In genomic region chr14:92686763-92687427, GRCh38 we compare ENCODE assay signal across 8 cellular contexts.
DNase-seq lines count a peak whose midpoint lies in the region; ATAC-seq and TF ChIP-seq lines count a peak whose summit lies in the region.

No MANE protein-coding gene starts in this region.

- no peak overlapping the region for H3K4me3 ChIP-seq in HEK293 (ENCODE audit: low read depth, low read length)

- DNase-seq in DMS 273 (lab: John Stamatoyannopoulos, UW; ENCODE audit: unreplicated experiment) (peak; percentile 92), NCI-H2227 (lab: John Stamatoyannopoulos, UW; ENCODE audit: unreplicated experiment) (peak; percentile 89), medulla oblongata (ENCODE audit: extremely low spot score) (peak; percentile 70)
- DNase-seq in activated CD4-positive, alpha-beta T cell treated with anti-CD3 and anti-CD28 coated beads, Interleukin-2, amount 50 U/mL, for 4 hours, result peak; percentile 39 to 41
- peak; percentile 35 for DNase-seq in effector CD8-positive, alpha-beta T cell (lab: John Stamatoyannopoulos, UW)
- peak; percentile 55 for DNase-seq in stimulated activated CD8-positive, alpha-beta memory T cell treated with anti-CD3 and anti-CD28 coated beads, Interleukin-12 subunit alpha, Interleukin-12 subunit beta, amount 100 ng/mL, for 4 hours (ENCODE audit: low read depth)

- TF ChIP-seq CTCF in HEK293 (tag by site-specific recombination; IDR thresholded peaks at IDR 0.05), result peak; percentile 93

- no peaks in the 10 kb centered on the region for H3K4me1 ChIP-seq in HEK293 (ENCODE audit: control insufficient read depth, insufficient read depth, low read length)

- ATAC-seq in GM21381 (IDR thresholded peaks at IDR 0.05; ENCODE audit: unreplicated experiment), result no peak

- POLR2A ChIA-PET in HEK293 (lab: Yijun Ruan, JAX), result interaction anchor here (0.8 to 1.6 kb wide), 3 partner anchors 62 to 626 kb away, joined by 4 to 9 read pairs (median 4); partner anchors contain the start of genes CPSF2, LGMN and NDUFB1

- H3K36me3 ChIP-seq in HEK293 (ENCODE audit: control insufficient read depth in 2 of 2, insufficient read depth in 1 of 2, low read length in 2 of 2), result no peaks in the 10 kb centered on the region

- CTCF ChIA-PET in HEK293 (lab: Yijun Ruan, JAX), result interaction anchor here (0.6 to 3.2 kb wide), 30 partner anchors 10 to 1024 kb away, joined by 3 to 19 read pairs (median 4); no protein-coding TSS in a partner anchor

- H3K9me3 ChIP-seq in HEK293 (ENCODE audit: control insufficient read depth, insufficient read depth, low read depth, low read length), result no peaks in the 10 kb centered on the region

- H3K27ac ChIP-seq in HEK293 (ENCODE audit: extremely low read depth, low read depth, low read length), result no peak overlapping the region; the same call in 1 of the 2 replicates

TF ChIP-seq in HEK293, 187 proteins besides CTCF, POLR2A, EP300 and RAD21:
- TF ChIP-seq ZNF654 (tag by site-specific recombination; IDR thresholded peaks at IDR 0.05; ENCODE audit: low read depth), result peak; percentile 49
- TF ChIP-seq ZSCAN30 (tag by site-specific recombination; IDR thresholded peaks at IDR 0.05), result peak; percentile 86
- TF ChIP-seq GLI4 (tag by site-specific recombination; IDR thresholded peaks at IDR 0.05), result no peak
- TF ChIP-seq GLIS1 (tag by site-specific recombination; IDR thresholded peaks at IDR 0.05), result peak; percentile 45; the same call in 1 of the 2 replicates
- TF ChIP-seq SP2 (tag by site-specific recombination; IDR thresholded peaks at IDR 0.05), result peak; percentile 46
- TF ChIP-seq SP7 (tag by site-specific recombination; IDR thresholded peaks at IDR 0.05), result peak; percentile 32; the same call in 1 of the 2 replicates
- TF ChIP-seq PRDM1 (tag by site-specific recombination; IDR thresholded peaks at IDR 0.05), result no peak
- TF ChIP-seq ZNF132 (tag by site-specific recombination; IDR thresholded peaks at IDR 0.05; ENCODE audit: borderline replicate concordance), result no peak
- 0 out of 2 replicates have a peak, but pooled peaks have one; percentile 30 for TF ChIP-seq SP3 (tag by site-specific recombination; IDR thresholded peaks at IDR 0.05)
- peak; percentile 95 for TF ChIP-seq KLF1 (tag by site-specific recombination; IDR thresholded peaks at IDR 0.05)
- peak; percentile 75 for TF ChIP-seq ZNF600 (tag by site-specific recombination; IDR thresholded peaks at IDR 0.05)
- TF ChIP-seq SCRT2 (tag by site-specific recombination; IDR thresholded peaks at IDR 0.05), result peak; percentile 99
- peak; percentile 93 for TF ChIP-seq ZNF2 (tag by site-specific recombination; IDR thresholded peaks at IDR 0.05)
- TF ChIP-seq, protein P1, sequence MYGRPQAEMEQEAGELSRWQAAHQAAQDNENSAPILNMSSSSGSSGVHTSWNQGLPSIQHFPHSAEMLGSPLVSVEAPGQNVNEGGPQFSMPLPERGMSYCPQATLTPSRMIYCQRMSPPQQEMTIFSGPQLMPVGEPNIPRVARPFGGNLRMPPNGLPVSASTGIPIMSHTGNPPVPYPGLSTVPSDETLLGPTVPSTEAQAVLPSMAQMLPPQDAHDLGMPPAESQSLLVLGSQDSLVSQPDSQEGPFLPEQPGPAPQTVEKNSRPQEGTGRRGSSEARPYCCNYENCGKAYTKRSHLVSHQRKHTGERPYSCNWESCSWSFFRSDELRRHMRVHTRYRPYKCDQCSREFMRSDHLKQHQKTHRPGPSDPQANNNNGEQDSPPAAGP (tag by site-specific recombination; IDR thresholded peaks at IDR 0.05), result 0 out of 2 replicates have a peak, but pooled peaks have one; percentile 28
- TF ChIP-seq ZBTB17 (tag by site-specific recombination; IDR thresholded peaks at IDR 0.05), result peak; percentile 57
- TF ChIP-seq GLIS2 (tag by site-specific recombination; IDR thresholded peaks at IDR 0.05), result peak; percentile 57; the same call in 1 of the 2 replicates
- TF ChIP-seq ZNF660 (tag by site-specific recombination; IDR thresholded peaks at IDR 0.05), result peak; percentile 71; the same call in 1 of the 2 replicates
- peak; percentile 54; the same call in 1 of the 2 replicates for TF ChIP-seq ZNF610 (tag by site-specific recombination; IDR thresholded peaks at IDR 0.05; ENCODE audit: borderline replicate concordance)
- TF ChIP-seq ZNF223 (tag by site-specific recombination; IDR thresholded peaks at IDR 0.05), result no peak
- peak; percentile 53 for TF ChIP-seq ZNF341 (tag by site-specific recombination; IDR thresholded peaks at IDR 0.05; ENCODE audit: low read depth)
- 0 out of 2 replicates have a peak, but pooled peaks have one; percentile 18 for TF ChIP-seq ZNF335 (tag by site-specific recombination; conservative IDR thresholded peaks at IDR 0.05)
- TF ChIP-seq, protein P2, sequence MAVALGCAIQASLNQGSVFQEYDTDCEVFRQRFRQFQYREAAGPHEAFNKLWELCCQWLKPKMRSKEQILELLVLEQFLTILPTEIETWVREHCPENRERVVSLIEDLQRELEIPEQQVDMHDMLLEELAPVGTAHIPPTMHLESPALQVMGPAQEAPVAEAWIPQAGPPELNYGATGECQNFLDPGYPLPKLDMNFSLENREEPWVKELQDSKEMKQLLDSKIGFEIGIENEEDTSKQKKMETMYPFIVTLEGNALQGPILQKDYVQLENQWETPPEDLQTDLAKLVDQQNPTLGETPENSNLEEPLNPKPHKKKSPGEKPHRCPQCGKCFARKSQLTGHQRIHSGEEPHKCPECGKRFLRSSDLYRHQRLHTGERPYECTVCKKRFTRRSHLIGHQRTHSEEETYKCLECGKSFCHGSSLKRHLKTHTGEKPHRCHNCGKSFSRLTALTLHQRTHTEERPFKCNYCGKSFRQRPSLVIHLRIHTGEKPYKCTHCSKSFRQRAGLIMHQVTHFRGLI (tag by site-specific recombination; IDR thresholded peaks at IDR 0.05), result peak; percentile 65; the same call in 1 of the 2 replicates
- peak; percentile 98 for TF ChIP-seq ZBTB8A (tag by site-specific recombination; IDR thresholded peaks at IDR 0.05)
- peak; percentile 89 for TF ChIP-seq SCRT1 (tag by site-specific recombination; IDR thresholded peaks at IDR 0.05; ENCODE audit: borderline replicate concordance)
- TF ChIP-seq, protein P3, sequence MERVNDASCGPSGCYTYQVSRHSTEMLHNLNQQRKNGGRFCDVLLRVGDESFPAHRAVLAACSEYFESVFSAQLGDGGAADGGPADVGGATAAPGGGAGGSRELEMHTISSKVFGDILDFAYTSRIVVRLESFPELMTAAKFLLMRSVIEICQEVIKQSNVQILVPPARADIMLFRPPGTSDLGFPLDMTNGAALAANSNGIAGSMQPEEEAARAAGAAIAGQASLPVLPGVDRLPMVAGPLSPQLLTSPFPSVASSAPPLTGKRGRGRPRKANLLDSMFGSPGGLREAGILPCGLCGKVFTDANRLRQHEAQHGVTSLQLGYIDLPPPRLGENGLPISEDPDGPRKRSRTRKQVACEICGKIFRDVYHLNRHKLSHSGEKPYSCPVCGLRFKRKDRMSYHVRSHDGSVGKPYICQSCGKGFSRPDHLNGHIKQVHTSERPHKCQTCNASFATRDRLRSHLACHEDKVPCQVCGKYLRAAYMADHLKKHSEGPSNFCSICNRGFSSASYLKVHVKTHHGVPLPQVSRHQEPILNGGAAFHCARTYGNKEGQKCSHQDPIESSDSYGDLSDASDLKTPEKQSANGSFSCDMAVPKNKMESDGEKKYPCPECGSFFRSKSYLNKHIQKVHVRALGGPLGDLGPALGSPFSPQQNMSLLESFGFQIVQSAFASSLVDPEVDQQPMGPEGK (tag by site-specific recombination; IDR thresholded peaks at IDR 0.05), result 0 out of 2 replicates have a peak, but pooled peaks have one; percentile 39
- 0 out of 2 replicates have a peak, but pooled peaks have one; percentile 36 for TF ChIP-seq KLF8 (tag by site-specific recombination; IDR thresholded peaks at IDR 0.05)
- TF ChIP-seq ZNF629 (tag by site-specific recombination; IDR thresholded peaks at IDR 0.05), result 0 out of 2 replicates have a peak, but pooled peaks have one; percentile 11
- TF ChIP-seq ZNF510 (tag by site-specific recombination; IDR thresholded peaks at IDR 0.05; ENCODE audit: insufficient replicate concordance), result peak; percentile 78
- no peak for TF ChIP-seq ZFP37 (tag by site-specific recombination; IDR thresholded peaks at IDR 0.05)
- no peak for TF ChIP-seq FEZF1 (tag by site-specific recombination; IDR thresholded peaks at IDR 0.05)

Comparison
In these comparisons a context has a peak if more than half of its experiments do, and no peak if none do; other contexts are left out.
1. DNase-seq: peak in every context shown above with its lines; median percentile 92 in DMS 273; 89 in NCI-H2227; 70 in medulla oblongata; 55 in stimulated activated CD8-positive, alpha-beta memory T cell treated with anti-CD3 and anti-CD28 coated beads, Interleukin-12 subunit alpha, Interleukin-12 subunit beta, amount 100 ng/mL, for 4 hours; 40 in activated CD4-positive, alpha-beta T cell treated with anti-CD3 and anti-CD28 coated beads, Interleukin-2, amount 50 U/mL, for 4 hours; 35 in effector CD8-positive, alpha-beta T cell.